In genomic region chr16:22353188-22353919, GRCh38 we compare ENCODE assay signal across 8 cellular contexts. TPM values are rescaled to one million over a fixed set of nuclear protein-coding genes. Genes with fewer than 3 reads are reported as not detected.
DNase-seq lines count a peak whose midpoint lies in the region; ATAC-seq lines count a peak whose summit lies in the region.

No MANE protein-coding gene starts in this region.

- peaks cover 14% of the 10 kb centered on the region for H3K4me1 ChIP-seq in SJCRH30

- no peaks in the 10 kb centered on the region for H3K27me3 Mint-ChIP-seq in activated CD4-positive, alpha-beta T cell treated with anti-CD3 and anti-CD28 coated beads, Interleukin-2, amount 10 ng/mL, durations not matched to agents 24 days and 14 days
- no peaks in the 10 kb centered on the region for H3K27me3 Mint-ChIP-seq in stimulated activated memory B cell treated with anti-CD40 and anti-IgM and Interleukin-4, amounts not matched to agents 10 μg/mL and 1 μg/mL and 100 μg/mL, for 72 hours

- H3K9me3 Mint-ChIP-seq in activated CD4-positive, alpha-beta T cell treated with anti-CD3 and anti-CD28 coated beads, Interleukin-2, amount 10 ng/mL, durations not matched to agents 24 days and 14 days, result peaks cover 3% of the 10 kb centered on the region
- no peaks in the 10 kb centered on the region for H3K9me3 Mint-ChIP-seq in stimulated activated memory B cell treated with anti-CD40 and anti-IgM and Interleukin-4, amounts not matched to agents 10 μg/mL and 1 μg/mL and 100 μg/mL, for 72 hours

- H3K4me3 Mint-ChIP-seq in activated CD4-positive, alpha-beta T cell treated with anti-CD3 and anti-CD28 coated beads, Interleukin-2, amount 10 ng/mL, durations not matched to agents 24 days and 14 days, result peak overlapping the region; percentile 49
- H3K4me3 Mint-ChIP-seq in stimulated activated memory B cell treated with anti-CD40 and anti-IgM and Interleukin-4, amounts not matched to agents 10 μg/mL and 1 μg/mL and 100 μg/mL, for 72 hours, result no peak overlapping the region

- intact Hi-C loops in activated CD4-positive, alpha-beta T cell treated with anti-CD3 and anti-CD28 coated beads, Interleukin-2, amount 10 ng/mL, durations not matched to agents 24 days and 14 days (cut with micrococcal nuclease), result loop anchor here (1.0 kb wide), 1 partner anchor 21 kb away; the partner anchor contains the start of gene CDR2

- H3K4me3 ChIP-seq in SJCRH30, result no peak overlapping the region

- peaks cover 53% of the 10 kb centered on the region for H3K36me3 Mint-ChIP-seq in activated CD4-positive, alpha-beta T cell treated with anti-CD3 and anti-CD28 coated beads, Interleukin-2, amount 10 ng/mL, durations not matched to agents 24 days and 14 days (ENCODE audit: low read depth)
- peaks cover 16% of the 10 kb centered on the region for H3K36me3 Mint-ChIP-seq in stimulated activated memory B cell treated with anti-CD40 and anti-IgM and Interleukin-4, amounts not matched to agents 10 μg/mL and 1 μg/mL and 100 μg/mL, for 72 hours

- H3K27ac ChIP-seq in SJCRH30, result peak overlapping the region; percentile 20; the same call in 1 of the 2 replicates

- no peaks in the 10 kb centered on the region for H3K9me3 ChIP-seq in SJCRH30 (replicated peaks)

- peak; percentile 84 for ATAC-seq in stimulated activated memory B cell treated with anti-CD40 and anti-IgM and Interleukin-4, amounts not matched to agents 10 μg/mL and 1 μg/mL and 100 μg/mL, for 72 hours
- ATAC-seq in HG03342 (IDR thresholded peaks at IDR 0.05; ENCODE audit: unreplicated experiment) (no peak), HG03159 (IDR thresholded peaks at IDR 0.05; ENCODE audit: unreplicated experiment) (no peak)

- peaks cover 28% of the 10 kb centered on the region; the same call in 1 of the 2 replicates for H3K36me3 ChIP-seq in SJCRH30

- peak; percentile 75 for DNase-seq in activated CD4-positive, alpha-beta T cell treated with anti-CD3 and anti-CD28 coated beads, Interleukin-2, amount 10 ng/mL, durations not matched to agents 24 days and 14 days
- DNase-seq in activated CD4-positive, alpha-beta T cell treated with anti-CD3 and anti-CD28 coated beads, Interleukin-2, amount 50 U/mL, for 1 hour, result no peak
- DNase-seq in SJCRH30, result peak in 1 of 2 experiments; percentile 18
- DNase-seq in fibroblast of peridontal ligament (ENCODE audit: extremely low read depth), result peak; percentile 61
- DNase-seq in NCI-H2227 (lab: John Stamatoyannopoulos, UW; ENCODE audit: unreplicated experiment), result no peak

- H3K27me3 ChIP-seq in SJCRH30, result no peaks in the 10 kb centered on the region

- peak overlapping the region; percentile 95 for H3K27ac Mint-ChIP-seq in activated CD4-positive, alpha-beta T cell treated with anti-CD3 and anti-CD28 coated beads, Interleukin-2, amount 10 ng/mL, durations not matched to agents 24 days and 14 days
- peak overlapping the region; percentile 83 for H3K27ac Mint-ChIP-seq in stimulated activated memory B cell treated with anti-CD40 and anti-IgM and Interleukin-4, amounts not matched to agents 10 μg/mL and 1 μg/mL and 100 μg/mL, for 72 hours

- peaks cover 43% of the 10 kb centered on the region for H3K4me1 Mint-ChIP-seq in activated CD4-positive, alpha-beta T cell treated with anti-CD3 and anti-CD28 coated beads, Interleukin-2, amount 10 ng/mL, durations not matched to agents 24 days and 14 days
- peaks cover 39% of the 10 kb centered on the region for H3K4me1 Mint-ChIP-seq in stimulated activated memory B cell treated with anti-CD40 and anti-IgM and Interleukin-4, amounts not matched to agents 10 μg/mL and 1 μg/mL and 100 μg/mL, for 72 hours

RNA-seq across cellular contexts. Expression of gene CDR2, which starts 21.1 kb away (rescaled TPM):
- 38.2 and 40.9 TPM in 2 replicates for total RNA-seq in activated CD4-positive, alpha-beta T cell treated with anti-CD3 and anti-CD28 coated beads, Interleukin-2, amount 10 ng/mL, durations not matched to agents 24 days and 14 days
- 20.1 and 21.6 TPM in 2 replicates for total RNA-seq in SJCRH30 (2014; rRNA removed; shearing (Covaris generic))

RNA-seq across cellular contexts. Expression of gene POLR3E, which starts 56.1 kb away (rescaled TPM):
- 102 and 111 TPM in 2 replicates for total RNA-seq in activated CD4-positive, alpha-beta T cell treated with anti-CD3 and anti-CD28 coated beads, Interleukin-2, amount 10 ng/mL, durations not matched to agents 24 days and 14 days
- 35.5 and 36.9 TPM in 2 replicates for total RNA-seq in SJCRH30 (2014; rRNA removed; shearing (Covaris generic))

Comparison
In these comparisons a context has a peak if more than half of its experiments do, and no peak if none do; other contexts are left out.
1. DNase-seq: peak in activated CD4-positive, alpha-beta T cell treated with anti-CD3 and anti-CD28 coated beads, Interleukin-2, amount 10 ng/mL, durations not matched to agents 24 days and 14 days (single experiment) and fibroblast of peridontal ligament (single experiment); none in activated CD4-positive, alpha-beta T cell treated with anti-CD3 and anti-CD28 coated beads, Interleukin-2, amount 50 U/mL, for 1 hour (single experiment) and NCI-H2227 (single experiment).